In genomic region chr6:138571174-138571573, GRCh38 we compare ENCODE assay signal across 12 cellular contexts.
DNase-seq lines count a peak whose midpoint lies in the region; ATAC-seq and TF ChIP-seq lines count a peak whose summit lies in the region.
"Had no signal": no experiment of that assay in that cellular context is flagged by ENCODE, and none has a peak within 500 bp of the region (broad histone marks: within the 10 kb centered on the region; RNA-seq: fewer than 3 reads in every experiment).

No MANE protein-coding gene starts in this region.

- no peaks in the 10 kb centered on the region for H3K27me3 ChIP-seq in H9 (ENCODE audit: insufficient read depth, low read length)
- H3K27me3 ChIP-seq in psoas muscle (ENCODE audit: insufficient read depth in 3 of 3, low read length in 2 of 3) = no peaks in the 10 kb centered on the region

- H3K79me1 ChIP-seq in H9 (ENCODE audit: insufficient read depth, low read depth, low read length, poor library complexity, severe bottlenecking) = no peaks in the 10 kb centered on the region

- H2BK120ac ChIP-seq in H9 (ENCODE audit: low read depth, low read length, poor library complexity, severe bottlenecking) = no peak overlapping the region

- no peak overlapping the region for H3K23ac ChIP-seq in H9 (ENCODE audit: insufficient read length, low read depth, low read length)

- no peaks in the 10 kb centered on the region for H4K20me1 ChIP-seq in H9 (ENCODE audit: control insufficient read depth, insufficient read depth, insufficient read length)

- TF ChIP-seq CTCF in H9 (conservative IDR thresholded peaks at IDR 0.05) = no peak
- TF ChIP-seq CTCF in psoas muscle (IDR thresholded peaks at IDR 0.05) = no peak

- H2AK5ac ChIP-seq in H9 (ENCODE audit: insufficient read length, low read length) = no peak overlapping the region

- H3K36me3 ChIP-seq in psoas muscle (ENCODE audit: insufficient read depth in 1 of 2, low read depth in 1 of 2) = no peaks in the 10 kb centered on the region
- H3K36me3 ChIP-seq: WERI-Rb-1 had no signal

- no peak overlapping the region for H3K56ac ChIP-seq in H9 (ENCODE audit: insufficient read length, low read depth, low read length)

- no peak overlapping the region for H3K9ac ChIP-seq in H9 (ENCODE audit: extremely low read depth, insufficient read length, low read length)

- H3K9me3 ChIP-seq in H9 (ENCODE audit: control insufficient read depth, low read depth, low read length) (no peaks in the 10 kb centered on the region), psoas muscle (no peaks in the 10 kb centered on the region)

- H3K9me3 Mint-ChIP-seq in H9 = no peaks in the 10 kb centered on the region
- H3K9me3 Mint-ChIP-seq in stimulated activated memory B cell treated with anti-CD40 and anti-IgM and Interleukin-4, amounts not matched to agents 10 μg/mL and 1 μg/mL and 100 μg/mL, for 72 hours = no peaks in the 10 kb centered on the region

- no peak overlapping the region for H2BK15ac ChIP-seq in H9 (ENCODE audit: low read depth, low read length)

- no CpG with 5 or more reads among the region's 6 CpGs for WGBS in H9 (ENCODE audit: extremely low coverage, insufficient read length, low lambda C conversion rate)
- WGBS in psoas muscle, 3 donors = 46 to 52% (median 49%) methylated on average over 6 of the region's 6 CpGs

- H3K27ac ChIP-seq in H9 (ENCODE audit: insufficient read length, low read depth, low read length) (no peak overlapping the region), psoas muscle (no peak overlapping the region)
- H3K27ac ChIP-seq: SK-N-MC, WERI-Rb-1 had no signal

- H3K4me1 ChIP-seq in H9 (ENCODE audit: insufficient read depth, low read length) (peaks cover 12% of the 10 kb centered on the region; the same call in 1 of the 2 replicates), psoas muscle (peaks cover 8% of the 10 kb centered on the region)

- no peak overlapping the region for H4K5ac ChIP-seq in H9 (ENCODE audit: insufficient read length, low read depth, low read length)

- H3K27ac Mint-ChIP-seq in H9 = no peak overlapping the region
- H3K27ac Mint-ChIP-seq in stimulated activated memory B cell treated with anti-CD40 and anti-IgM and Interleukin-4, amounts not matched to agents 10 μg/mL and 1 μg/mL and 100 μg/mL, for 72 hours = no peak overlapping the region

- ATAC-seq in psoas muscle (no peak), HG02678 (IDR thresholded peaks at IDR 0.05; ENCODE audit: unreplicated experiment) (no peak)
- no peak for ATAC-seq in stimulated activated memory B cell treated with anti-CD40 and anti-IgM and Interleukin-4, amounts not matched to agents 10 μg/mL and 1 μg/mL and 100 μg/mL, for 72 hours

- H3K4me2 ChIP-seq in H9 (ENCODE audit: insufficient read depth, insufficient read length, low read length) = peak overlapping the region; percentile 99

- H4K8ac ChIP-seq in H9 (replicated peaks; ENCODE audit: insufficient read length, low read depth, low read length) = no peak overlapping the region

- H4K91ac ChIP-seq in H9 (ENCODE audit: insufficient read length, low read depth, low read length) = no peak overlapping the region

- H3K4me1 Mint-ChIP-seq in H9 = peaks cover 7 to 16% of the 10 kb centered on the region in 2 experiments
- H3K4me1 Mint-ChIP-seq in stimulated activated memory B cell treated with anti-CD40 and anti-IgM and Interleukin-4, amounts not matched to agents 10 μg/mL and 1 μg/mL and 100 μg/mL, for 72 hours = no peaks in the 10 kb centered on the region

- H2AFZ ChIP-seq in H9 (ENCODE audit: low read length) = no peak overlapping the region

- H3K18ac ChIP-seq in H9 (ENCODE audit: insufficient read length, low read depth, low read length) = no peak overlapping the region

- H3K4ac ChIP-seq in H9 (ENCODE audit: low read depth, low read length) = no peak overlapping the region

- H3K14ac ChIP-seq in H9 (ENCODE audit: insufficient read depth, low read length) = no peak overlapping the region

- H2BK5ac ChIP-seq in H9 (ENCODE audit: insufficient read length, low read length) = no peak overlapping the region

- no peak overlapping the region for H2BK20ac ChIP-seq in H9 (ENCODE audit: low read depth, low read length, poor library complexity, severe bottlenecking)

- H3K36me3 Mint-ChIP-seq in H9 (ENCODE audit: insufficient read depth in 1 of 3, low read depth in 3 of 3) = no peaks in the 10 kb centered on the region
- H3K36me3 Mint-ChIP-seq in stimulated activated memory B cell treated with anti-CD40 and anti-IgM and Interleukin-4, amounts not matched to agents 10 μg/mL and 1 μg/mL and 100 μg/mL, for 72 hours = no peaks in the 10 kb centered on the region

- H3T11ph ChIP-seq in H9 (ENCODE audit: low read length) = no peak overlapping the region

- H3K4me3 ChIP-seq in psoas muscle = peak overlapping the region; percentile 64
- H3K4me3 ChIP-seq: SK-N-MC had no signal

- DNase-seq in H9 = no peak
- DNase-seq in NCI-H69 (lab: John Stamatoyannopoulos, UW) = peak; percentile 71
- DNase-seq in foreskin melanocyte = peak; percentile 59
- no peak for DNase-seq in psoas muscle
- DNase-seq in HuH-7 (ENCODE audit: low spot score) = no peak
- no peak for DNase-seq in stimulated activated CD4-positive, alpha-beta T cell treated with anti-CD3 and anti-CD28 coated beads, Interleukin-4, amount 100 ng/mL, for 4 hours
- DNase-seq: effector CD8-positive, alpha-beta T cell; midbrain; WERI-Rb-1 had no signal

- intact Hi-C loops in psoas muscle (cut with DNase I) = no loop called here

- H2BK12ac ChIP-seq in H9 (ENCODE audit: insufficient read length, low read depth, low read length) = no peak overlapping the region

- no peaks in the 10 kb centered on the region for H3K27me3 Mint-ChIP-seq in H9 (ENCODE audit: low read depth)
- peaks cover 2% of the 10 kb centered on the region for H3K27me3 Mint-ChIP-seq in stimulated activated memory B cell treated with anti-CD40 and anti-IgM and Interleukin-4, amounts not matched to agents 10 μg/mL and 1 μg/mL and 100 μg/mL, for 72 hours

- peaks cover 9% of the 10 kb centered on the region for H3K23me2 ChIP-seq in H9 (ENCODE audit: insufficient read length, low read depth, low read length, poor library complexity, severe bottlenecking)

- H3K4me3 Mint-ChIP-seq in H9 = no peak overlapping the region
- H3K4me3 Mint-ChIP-seq in stimulated activated memory B cell treated with anti-CD40 and anti-IgM and Interleukin-4, amounts not matched to agents 10 μg/mL and 1 μg/mL and 100 μg/mL, for 72 hours = no peak overlapping the region

- H3K79me2 ChIP-seq in H9 (ENCODE audit: insufficient read depth, low read length) = peaks cover 4% of the 10 kb centered on the region; the same call in 1 of the 2 replicates

Comparison
In these comparisons a context has a peak if more than half of its experiments do, and no peak if none do; other contexts are left out.
1. DNase-seq: peak in NCI-H69 (single experiment) and foreskin melanocyte (single experiment); none in H9 (single experiment), psoas muscle (0 of 2), HuH-7 (single experiment) and stimulated activated CD4-positive, alpha-beta T cell treated with anti-CD3 and anti-CD28 coated beads, Interleukin-4, amount 100 ng/mL, for 4 hours (0 of 2).